Comparison of ENCODE assay signal across 14 cellular contexts in genomic region chr10:131656446-131656845, GRCh38.
"Had no signal": no experiment of that assay in that cellular context is flagged by ENCODE, and none has a peak within 500 bp of the region (broad histone marks: within the 10 kb centered on the region; RNA-seq: fewer than 3 reads in every experiment).

No MANE protein-coding gene starts in this region.

- H3K4me1 ChIP-seq: ascending aorta, lower lobe of right lung had no signal

- H3K4me3 ChIP-seq: ascending aorta, esophagus squamous epithelium, lower lobe of right lung had no signal

- H3K9me3 ChIP-seq: ascending aorta, esophagus squamous epithelium, lower lobe of right lung had no signal

- H3K36me3 ChIP-seq: ascending aorta, esophagus squamous epithelium, lower lobe of right lung, WERI-Rb-1 had no signal

- DNase-seq: activated CD4-positive, alpha-beta T cell treated with anti-CD3 and anti-CD28 coated beads for 1 hour; activated CD4-positive, alpha-beta T cell treated with anti-CD3 and anti-CD28 coated beads, Interleukin-2, amount 50 U/mL, for 4 hours; activated naive CD4-positive, alpha-beta T cell treated with anti-CD3 and anti-CD28 coated beads, Interleukin-2, amount 10 ng/mL, durations not matched to agents 7 days and 5 days; activated naive CD8-positive, alpha-beta T cell treated with anti-CD3 and anti-CD28 coated beads, Interleukin-2, amount 50 U/mL, for 24 hours; activated T-cell treated with anti-CD3 and anti-CD28 coated beads, Interleukin-2, amount 50 U/mL, for 1 hour; dermis blood vessel endothelial cell; effector memory CD4-positive, alpha-beta T cell; esophagus squamous epithelium; immature natural killer cell; lower lobe of right lung; retina; stimulated activated naive CD8-positive, alpha-beta T cell treated with anti-CD3 and anti-CD28 coated beads, Interleukin-15, Interleukin-2, amounts not matched to agents 100 U/mL and 50 U/mL, for 24 hours; WERI-Rb-1 had no signal

- H3K27ac ChIP-seq: ascending aorta, esophagus squamous epithelium, lower lobe of right lung, WERI-Rb-1 had no signal

- H3K27me3 ChIP-seq: ascending aorta had no signal
